In the genomic region with DNA sequence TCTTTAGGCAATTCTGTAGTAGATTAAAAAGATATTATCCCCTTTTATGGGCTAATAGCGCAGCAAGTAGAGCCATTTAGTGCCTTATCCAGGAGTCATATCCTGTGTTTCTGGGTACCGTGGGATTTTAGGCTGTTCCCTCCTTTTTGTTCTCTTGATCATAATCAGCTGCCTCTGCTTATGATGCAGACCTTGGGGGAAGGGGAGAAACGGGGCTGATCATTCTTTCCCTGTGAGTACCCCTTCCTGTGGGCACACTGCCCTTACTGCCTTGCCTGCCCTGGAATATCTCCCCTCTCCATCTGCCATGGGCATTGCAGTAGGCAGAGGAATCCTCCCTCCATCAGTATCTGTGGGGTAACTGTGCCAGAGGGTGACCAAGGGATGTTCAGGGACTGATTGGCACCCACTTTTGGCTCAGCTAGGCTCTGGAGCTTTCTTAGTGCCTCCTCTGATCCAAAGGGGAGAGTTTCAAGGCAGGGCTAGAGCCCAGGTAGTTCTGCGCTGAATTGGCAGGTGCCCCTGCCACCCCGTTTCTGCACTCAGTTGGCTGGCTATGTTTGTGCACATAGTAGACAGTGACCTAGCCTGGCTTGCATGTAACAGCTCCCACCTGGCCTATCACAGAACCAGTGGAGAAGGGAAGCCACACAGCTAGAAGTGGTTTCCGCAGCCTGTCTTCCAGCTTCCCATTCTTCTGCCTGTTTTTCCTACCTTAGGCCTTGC, we compare ENCODE assay signal across 9 cellular contexts.
A peak's percentile ranks its signal among the peaks of the same experiment; 100 is the strongest.
DNase-seq lines count a peak whose midpoint lies in the region; ATAC-seq, FAIRE-seq and TF ChIP-seq lines count a peak whose summit lies in the region.
"Had no signal": no experiment of that assay in that cellular context is flagged by ENCODE, and none has a peak within 500 bp of the region (broad histone marks: within the 10 kb centered on the region; RNA-seq: fewer than 3 reads in every experiment).

No MANE protein-coding gene starts in this region.

- intact Hi-C loops in activated T-helper 1 cell treated with anti-CD3 and anti-CD28 coated beads, Interleukin-12 subunit alpha, Interleukin-12 subunit beta, Interleukin-2, Interleukin-4 antibody, amounts not matched to agents 30 ng/mL and 10 ng/mL and 1 ng/mL, durations not matched to agents 14 hours and 24 hours and 36 hours (cut with micrococcal nuclease): no loop called here
- intact Hi-C loops in left lung (cut with DNase I): no loop called here

- peaks cover 2% of the 10 kb centered on the region; the same call in 1 of the 3 replicates for H3K36me3 Mint-ChIP-seq in GM23338 (ENCODE audit: low read depth)
- peaks cover 2% of the 10 kb centered on the region for H3K36me3 Mint-ChIP-seq in activated T-helper 1 cell treated with anti-CD3 and anti-CD28 coated beads, Interleukin-12 subunit alpha, Interleukin-12 subunit beta, Interleukin-2, Interleukin-4 antibody, amounts not matched to agents 30 ng/mL and 10 ng/mL and 1 ng/mL, durations not matched to agents 14 hours and 24 hours and 36 hours (ENCODE audit: low read depth)
- H3K36me3 Mint-ChIP-seq in activated CD8-positive, alpha-beta T cell treated with anti-CD3 and anti-CD28 coated beads, Interleukin-2, amount 10 ng/mL, durations not matched to agents 7 days and 5 days (ENCODE audit: low read depth): peaks cover 1% of the 10 kb centered on the region

- H3K27ac ChIP-seq in GM23338 (ENCODE audit: low read depth): no peak overlapping the region
- peak overlapping the region in 1 of 2 donors; percentile 64 for H3K27ac ChIP-seq in left lung

- CTCF ChIA-PET in activated CD8-positive, alpha-beta T cell treated with anti-CD3 and anti-CD28 coated beads, Interleukin-2, amount 10 ng/mL, durations not matched to agents 7 days and 5 days (lab: Charles Lee): no interaction called here

- no peak overlapping the region; the same call in 1 of the 2 replicates for H3K27ac Mint-ChIP-seq in GM23338
- H3K27ac Mint-ChIP-seq in activated T-helper 1 cell treated with anti-CD3 and anti-CD28 coated beads, Interleukin-12 subunit alpha, Interleukin-12 subunit beta, Interleukin-2, Interleukin-4 antibody, amounts not matched to agents 30 ng/mL and 10 ng/mL and 1 ng/mL, durations not matched to agents 14 hours and 24 hours and 36 hours: peak overlapping the region; percentile 32
- H3K27ac Mint-ChIP-seq in activated CD8-positive, alpha-beta T cell treated with anti-CD3 and anti-CD28 coated beads, Interleukin-2, amount 10 ng/mL, durations not matched to agents 7 days and 5 days: no peak overlapping the region

- H3K9me3 Mint-ChIP-seq in GM23338: no peaks in the 10 kb centered on the region
- H3K9me3 Mint-ChIP-seq in activated T-helper 1 cell treated with anti-CD3 and anti-CD28 coated beads, Interleukin-12 subunit alpha, Interleukin-12 subunit beta, Interleukin-2, Interleukin-4 antibody, amounts not matched to agents 30 ng/mL and 10 ng/mL and 1 ng/mL, durations not matched to agents 14 hours and 24 hours and 36 hours: no peaks in the 10 kb centered on the region
- no peaks in the 10 kb centered on the region for H3K9me3 Mint-ChIP-seq in activated CD8-positive, alpha-beta T cell treated with anti-CD3 and anti-CD28 coated beads, Interleukin-2, amount 10 ng/mL, durations not matched to agents 7 days and 5 days (ENCODE audit: insufficient read depth)

- no peaks in the 10 kb centered on the region for H3K27me3 Mint-ChIP-seq in GM23338 (ENCODE audit: insufficient read depth, low read depth, poor library complexity)
- H3K27me3 Mint-ChIP-seq in activated T-helper 1 cell treated with anti-CD3 and anti-CD28 coated beads, Interleukin-12 subunit alpha, Interleukin-12 subunit beta, Interleukin-2, Interleukin-4 antibody, amounts not matched to agents 30 ng/mL and 10 ng/mL and 1 ng/mL, durations not matched to agents 14 hours and 24 hours and 36 hours (ENCODE audit: insufficient read depth): no peaks in the 10 kb centered on the region
- H3K27me3 Mint-ChIP-seq in activated CD8-positive, alpha-beta T cell treated with anti-CD3 and anti-CD28 coated beads, Interleukin-2, amount 10 ng/mL, durations not matched to agents 7 days and 5 days (ENCODE audit: low read depth): no peaks in the 10 kb centered on the region

- DNase-seq in A172 (ENCODE audit: low spot score) (peak; percentile 82), GM23338 (ENCODE audit: low spot score) (peak; percentile 20), left lung (no peak), RCC 7860 (ENCODE audit: low spot score) (no peak), DMS 273 (lab: John Stamatoyannopoulos, UW; ENCODE audit: unreplicated experiment) (no peak), retina (no peak)
- DNase-seq in activated T-helper 1 cell treated with anti-CD3 and anti-CD28 coated beads, Interleukin-12 subunit alpha, Interleukin-12 subunit beta, Interleukin-2, Interleukin-4 antibody, amounts not matched to agents 30 ng/mL and 10 ng/mL and 1 ng/mL, durations not matched to agents 14 hours and 24 hours and 36 hours (ENCODE audit: low spot score): no peak
- no peak for DNase-seq in activated CD8-positive, alpha-beta T cell treated with anti-CD3 and anti-CD28 coated beads, Interleukin-2, amount 10 ng/mL, durations not matched to agents 7 days and 5 days
- DNase-seq: cerebellar nuclear complex had no signal

- no peaks in the 10 kb centered on the region for H3F3A ChIP-seq in GM23338 (replicated peaks; ENCODE audit: low read depth)

- no peak for TF ChIP-seq CTCF in GM23338 (conservative IDR thresholded peaks at IDR 0.05; ENCODE audit: low read depth in 2 of 2)
- TF ChIP-seq CTCF in left lung (IDR thresholded peaks at IDR 0.05): no peak

- H3K9me3 ChIP-seq in left lung: no peaks in the 10 kb centered on the region

- H3K4me3 ChIP-seq in GM23338 (no peak overlapping the region), left lung (no peak overlapping the region)

- H3K27me3 ChIP-seq in GM23338 (ENCODE audit: insufficient read depth): no peaks in the 10 kb centered on the region
- H3K27me3 ChIP-seq in left lung: no peaks in the 10 kb centered on the region

- POLR2A ChIA-PET in activated CD8-positive, alpha-beta T cell treated with anti-CD3 and anti-CD28 coated beads, Interleukin-2, amount 10 ng/mL, durations not matched to agents 7 days and 5 days (lab: Charles Lee): no interaction called here

- H3K4me3 Mint-ChIP-seq in GM23338: no peak overlapping the region
- H3K4me3 Mint-ChIP-seq in activated T-helper 1 cell treated with anti-CD3 and anti-CD28 coated beads, Interleukin-12 subunit alpha, Interleukin-12 subunit beta, Interleukin-2, Interleukin-4 antibody, amounts not matched to agents 30 ng/mL and 10 ng/mL and 1 ng/mL, durations not matched to agents 14 hours and 24 hours and 36 hours: no peak overlapping the region
- H3K4me3 Mint-ChIP-seq in activated CD8-positive, alpha-beta T cell treated with anti-CD3 and anti-CD28 coated beads, Interleukin-2, amount 10 ng/mL, durations not matched to agents 7 days and 5 days: no peak overlapping the region

- H2AFZ ChIP-seq in GM23338: no peak overlapping the region

- no peak for ATAC-seq in GM23338
- peak; percentile 12 for ATAC-seq in left lung
- no peak for ATAC-seq in activated CD8-positive, alpha-beta T cell treated with anti-CD3 and anti-CD28 coated beads, Interleukin-2, amount 10 ng/mL, durations not matched to agents 7 days and 5 days

- H3K4me1 ChIP-seq in GM23338 (ENCODE audit: insufficient read depth): peaks cover 27% of the 10 kb centered on the region
- peaks cover 18 to 19% of the 10 kb centered on the region in 2 donors for H3K4me1 ChIP-seq in left lung

- H3K9me2 ChIP-seq in GM23338 (ENCODE audit: insufficient read depth): no peaks in the 10 kb centered on the region

- H4K20me1 ChIP-seq in GM23338 (replicated peaks; ENCODE audit: insufficient read depth): no peaks in the 10 kb centered on the region

- FAIRE-seq in RCC 7860 (lab: Jason Lieb, UNC): no peak

- H3K79me2 ChIP-seq in GM23338 (replicated peaks; ENCODE audit: insufficient read depth): no peaks in the 10 kb centered on the region

- peaks cover 25% of the 10 kb centered on the region for H3K4me1 Mint-ChIP-seq in GM23338
- H3K4me1 Mint-ChIP-seq in activated T-helper 1 cell treated with anti-CD3 and anti-CD28 coated beads, Interleukin-12 subunit alpha, Interleukin-12 subunit beta, Interleukin-2, Interleukin-4 antibody, amounts not matched to agents 30 ng/mL and 10 ng/mL and 1 ng/mL, durations not matched to agents 14 hours and 24 hours and 36 hours (ENCODE audit: low read depth): peaks cover 5% of the 10 kb centered on the region
- H3K4me1 Mint-ChIP-seq in activated CD8-positive, alpha-beta T cell treated with anti-CD3 and anti-CD28 coated beads, Interleukin-2, amount 10 ng/mL, durations not matched to agents 7 days and 5 days (ENCODE audit: low read depth): peaks cover 5% of the 10 kb centered on the region

- no peaks in the 10 kb centered on the region for H3K36me3 ChIP-seq in GM23338 (ENCODE audit: insufficient read depth)
- H3K36me3 ChIP-seq in left lung: peaks cover 0 to 23% of the 10 kb centered on the region in 2 donors

- no peak overlapping the region for H3K4me2 ChIP-seq in GM23338

TF ChIP-seq in GM23338, 12 proteins besides CTCF, POLR2A, EP300 and RAD21 (continues in another document):
- no peak for TF ChIP-seq ZNF114 (CRISPR knock-in tag; IDR thresholded peaks at IDR 0.05)
- TF ChIP-seq, protein P1, sequence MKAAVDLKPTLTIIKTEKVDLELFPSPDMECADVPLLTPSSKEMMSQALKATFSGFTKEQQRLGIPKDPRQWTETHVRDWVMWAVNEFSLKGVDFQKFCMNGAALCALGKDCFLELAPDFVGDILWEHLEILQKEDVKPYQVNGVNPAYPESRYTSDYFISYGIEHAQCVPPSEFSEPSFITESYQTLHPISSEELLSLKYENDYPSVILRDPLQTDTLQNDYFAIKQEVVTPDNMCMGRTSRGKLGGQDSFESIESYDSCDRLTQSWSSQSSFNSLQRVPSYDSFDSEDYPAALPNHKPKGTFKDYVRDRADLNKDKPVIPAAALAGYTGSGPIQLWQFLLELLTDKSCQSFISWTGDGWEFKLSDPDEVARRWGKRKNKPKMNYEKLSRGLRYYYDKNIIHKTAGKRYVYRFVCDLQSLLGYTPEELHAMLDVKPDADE (IDR thresholded peaks at IDR 0.05): no peak

Comparison
In these comparisons a context has a peak if more than half of its experiments do, and no peak if none do; other contexts are left out.
1. DNase-seq: peak in A172 (single experiment) and GM23338 (single experiment); none in activated T-helper 1 cell treated with anti-CD3 and anti-CD28 coated beads, Interleukin-12 subunit alpha, Interleukin-12 subunit beta, Interleukin-2, Interleukin-4 antibody, amounts not matched to agents 30 ng/mL and 10 ng/mL and 1 ng/mL, durations not matched to agents 14 hours and 24 hours and 36 hours (single experiment), left lung (0 of 2), RCC 7860 (single experiment), DMS 273 (single experiment), retina (single experiment) and activated CD8-positive, alpha-beta T cell treated with anti-CD3 and anti-CD28 coated beads, Interleukin-2, amount 10 ng/mL, durations not matched to agents 7 days and 5 days (single experiment).